ENCODE assay signal across 14 cellular contexts in genomic region chr15:66863382-66864085, GRCh38.
DNase-seq lines count a peak whose midpoint lies in the region; FAIRE-seq and TF ChIP-seq lines count a peak whose summit lies in the region.
"Had no signal": no experiment of that assay in that cellular context is flagged by ENCODE, and none has a peak within 500 bp of the region (broad histone marks: within the 10 kb centered on the region; RNA-seq: fewer than 3 reads in every experiment).

No MANE protein-coding gene starts in this region.

- dilution Hi-C loops in keratinocyte (cut with MboI; ENCODE audit: extremely low pct_ligation_motif_present, low sequenced_read_pairs) = no loop called here

- no peaks in the 10 kb centered on the region for H3K9me2 ChIP-seq in PC-9 (ENCODE audit: insufficient read depth)

- H3F3A ChIP-seq in PC-9 (ENCODE audit: insufficient read depth, low read depth) = no peaks in the 10 kb centered on the region

- FAIRE-seq in keratinocyte (lab: Jason Lieb, UNC) = no peak

- no peaks in the 10 kb centered on the region for H3K27me3 ChIP-seq in keratinocyte (ENCODE audit: control insufficient read depth, extremely low read depth, insufficient read depth, low read length)
- no peaks in the 10 kb centered on the region for H3K27me3 ChIP-seq in thyroid gland
- no peaks in the 10 kb centered on the region for H3K27me3 ChIP-seq in PC-9 (ENCODE audit: insufficient read depth, low read depth)
- H3K27me3 ChIP-seq: body of pancreas, uterus had no signal

- H3K27ac ChIP-seq in keratinocyte (ENCODE audit: control insufficient read depth, insufficient read depth, low read length) = peak overlapping the region; percentile 22
- H3K27ac ChIP-seq in thyroid gland = no peak overlapping the region
- H3K27ac ChIP-seq in PC-9 = no peak overlapping the region
- H3K27ac ChIP-seq: body of pancreas, uterus had no signal

- no peaks in the 10 kb centered on the region for H3K36me3 ChIP-seq in keratinocyte (ENCODE audit: control insufficient read depth in 2 of 2, extremely low read depth in 1 of 2, insufficient read depth in 2 of 2, low read length in 2 of 2)
- no peaks in the 10 kb centered on the region for H3K36me3 ChIP-seq in thyroid gland
- H3K36me3 ChIP-seq in PC-9 (ENCODE audit: low read depth) = no peaks in the 10 kb centered on the region
- H3K36me3 ChIP-seq: uterus had no signal

- no peaks in the 10 kb centered on the region for H3K36me3 Mint-ChIP-seq in activated naive CD4-positive, alpha-beta T cell treated with anti-CD3 and anti-CD28 coated beads, Interleukin-2, amount 10 ng/mL, durations not matched to agents 7 days and 5 days
- no peaks in the 10 kb centered on the region for H3K36me3 Mint-ChIP-seq in type B pancreatic cell
- H3K36me3 Mint-ChIP-seq: CD4-positive, alpha-beta memory T cell; T-cell had no signal

- DNase-seq in activated naive CD4-positive, alpha-beta T cell treated with anti-CD3 and anti-CD28 coated beads, Interleukin-2, amount 10 ng/mL, durations not matched to agents 7 days and 5 days = no peak
- no peak for DNase-seq in activated naive CD4-positive, alpha-beta T cell treated with anti-CD3 and anti-CD28 coated beads, Interleukin-2, amount 50 U/mL, for 16 hours
- peak; percentile 41 for DNase-seq in activated CD8-positive, alpha-beta memory T cell treated with anti-CD3 and anti-CD28 coated beads, Interleukin-2, amount 50 U/mL, for 48 hours
- DNase-seq in keratinocyte (ENCODE audit: low read depth, low spot score) = no peak
- peak; percentile 44 for DNase-seq in type B pancreatic cell (ENCODE audit: extremely low spot score, unreplicated experiment)
- no peak for DNase-seq in thyroid gland
- no peak for DNase-seq in NCI-H1105 treated with DMSO at 0.1 percent for 48 hours (lab: John Stamatoyannopoulos, UW)
- DNase-seq in PC-9 = no peak

- BruUV-seq in PC-9 (replicated peaks; lab: Mats Ljungman, UMichigan) = no TSS peak

- no peaks in the 10 kb centered on the region for H3K9me3 Mint-ChIP-seq in activated naive CD4-positive, alpha-beta T cell treated with anti-CD3 and anti-CD28 coated beads, Interleukin-2, amount 10 ng/mL, durations not matched to agents 7 days and 5 days
- H3K9me3 Mint-ChIP-seq in type B pancreatic cell = no peaks in the 10 kb centered on the region
- H3K9me3 Mint-ChIP-seq: neural crest cell; stimulated activated naive CD8-positive, alpha-beta T cell treated with anti-CD3 and anti-CD28 coated beads, Interleukin-15, Interleukin-2, amounts not matched to agents 100 ng/mL and 50 ng/mL, for 24 hours; T-cell had no signal

- no peak for TF ChIP-seq POLR2A in thyroid gland (IDR thresholded peaks at IDR 0.05)

- CTCF ChIA-PET in activated naive CD4-positive, alpha-beta T cell treated with anti-CD3 and anti-CD28 coated beads, Interleukin-2, amount 10 ng/mL, durations not matched to agents 7 days and 5 days (lab: Charles Lee) = interaction anchor here (0.9 to 5.1 kb wide), 6 partner anchors 12 to 263 kb away, joined by 3 to 45 read pairs (median 4); no protein-coding TSS in a partner anchor
- CTCF ChIA-PET in PC-9 (lab: Charles Lee) = interaction anchor here (0.6 to 0.9 kb wide), 4 partner anchors 20 to 1161 kb away, joined by 3 to 11 read pairs (median 3); no protein-coding TSS in a partner anchor

- H3K9me1 ChIP-seq in keratinocyte (ENCODE audit: control insufficient read depth, extremely low read depth, insufficient read depth, low read length) = no peaks in the 10 kb centered on the region

- H3K4me2 ChIP-seq in keratinocyte (ENCODE audit: control insufficient read depth, extremely low read depth, insufficient read depth, low read depth, low read length) (peak overlapping the region; percentile 53), PC-9 (no peak overlapping the region)

- H3K4me1 ChIP-seq in keratinocyte (ENCODE audit: control insufficient read depth, extremely low read depth, insufficient read depth, low read length) (peaks cover 8% of the 10 kb centered on the region), thyroid gland (peaks cover 0 to 15% of the 10 kb centered on the region in 2 donors), PC-9 (replicated peaks; ENCODE audit: insufficient read depth) (no peaks in the 10 kb centered on the region)
- H3K4me1 ChIP-seq: body of pancreas, uterus had no signal

- POLR2A ChIA-PET in PC-9 (lab: Charles Lee; ENCODE audit: unreplicated experiment) = interaction anchor here (0.6 kb wide), 1 partner anchor 61 kb away, joined by 5 read pairs; no protein-coding TSS in a partner anchor

- H3K9me3 ChIP-seq in keratinocyte (ENCODE audit: control insufficient read depth, low read depth, low read length) (no peaks in the 10 kb centered on the region), thyroid gland (no peaks in the 10 kb centered on the region), PC-9 (ENCODE audit: insufficient read depth, low read depth) (no peaks in the 10 kb centered on the region)
- H3K9me3 ChIP-seq: body of pancreas, uterus had no signal

- peaks cover 12% of the 10 kb centered on the region for H3K4me1 Mint-ChIP-seq in activated naive CD4-positive, alpha-beta T cell treated with anti-CD3 and anti-CD28 coated beads, Interleukin-2, amount 10 ng/mL, durations not matched to agents 7 days and 5 days
- H3K4me1 Mint-ChIP-seq in type B pancreatic cell (ENCODE audit: unreplicated experiment) = peaks cover 16% of the 10 kb centered on the region
- H3K4me1 Mint-ChIP-seq: CD4-positive, alpha-beta memory T cell; neural crest cell had no signal

- TF ChIP-seq CTCF in keratinocyte (optimal IDR thresholded peaks at IDR 0.05 in 1 of 3, IDR thresholded peaks at IDR 0.05 in 1 of 3, conservative IDR thresholded peaks at IDR 0.05 in 1 of 3; ENCODE audit: extremely low read depth in 1 of 3, insufficient read depth in 2 of 3, low read length in 3 of 3) (no peak), type B pancreatic cell (conservative IDR thresholded peaks at IDR 0.05) (no peak), thyroid gland (IDR thresholded peaks at IDR 0.05) (no peak), PC-9 (conservative IDR thresholded peaks at IDR 0.05) (no peak)

- WGBS in thyroid gland, 2 donors = 81 to 84% methylated on average over 2 of the region's 2 CpGs

- H3K9ac ChIP-seq in keratinocyte (ENCODE audit: control insufficient read depth, extremely low read depth, insufficient read depth, low read length) = no peak overlapping the region

- no peak overlapping the region for H3K4me3 ChIP-seq in keratinocyte (ENCODE audit: control insufficient read depth in 2 of 3, extremely low read depth in 1 of 3, insufficient read depth in 2 of 3, low read depth in 1 of 3, low read length in 3 of 3)
- no peak overlapping the region for H3K4me3 ChIP-seq in thyroid gland (replicated peaks in 1 of 3)
- no peak overlapping the region for H3K4me3 ChIP-seq in PC-9
- H3K4me3 ChIP-seq: body of pancreas, uterus had no signal

- H2AFZ ChIP-seq in keratinocyte (ENCODE audit: control insufficient read depth, low read length) (no peak overlapping the region), PC-9 (no peak overlapping the region)

- H3K79me2 ChIP-seq in keratinocyte (ENCODE audit: control insufficient read depth, insufficient read depth, low read length) (no peaks in the 10 kb centered on the region), PC-9 (ENCODE audit: low read depth) (no peaks in the 10 kb centered on the region)

- no peak overlapping the region for H3K4me3 Mint-ChIP-seq in activated naive CD4-positive, alpha-beta T cell treated with anti-CD3 and anti-CD28 coated beads, Interleukin-2, amount 10 ng/mL, durations not matched to agents 7 days and 5 days
- H3K4me3 Mint-ChIP-seq in type B pancreatic cell = no peak overlapping the region
- H3K4me3 Mint-ChIP-seq: CD4-positive, alpha-beta memory T cell; neural crest cell; stimulated activated naive CD8-positive, alpha-beta T cell treated with anti-CD3 and anti-CD28 coated beads, Interleukin-15, Interleukin-2, amounts not matched to agents 100 ng/mL and 50 ng/mL, for 24 hours; T-cell had no signal

- peaks cover 57% of the 10 kb centered on the region for H3K27me3 Mint-ChIP-seq in activated naive CD4-positive, alpha-beta T cell treated with anti-CD3 and anti-CD28 coated beads, Interleukin-2, amount 10 ng/mL, durations not matched to agents 7 days and 5 days
- H3K27me3 Mint-ChIP-seq in type B pancreatic cell = no peaks in the 10 kb centered on the region

- H4K20me1 ChIP-seq in keratinocyte (ENCODE audit: control insufficient read depth, extremely low read depth, insufficient read depth, low read length) (no peaks in the 10 kb centered on the region), PC-9 (ENCODE audit: insufficient read depth) (no peaks in the 10 kb centered on the region)

- peak overlapping the region; percentile 25 for H3K27ac Mint-ChIP-seq in activated naive CD4-positive, alpha-beta T cell treated with anti-CD3 and anti-CD28 coated beads, Interleukin-2, amount 10 ng/mL, durations not matched to agents 7 days and 5 days
- peak overlapping the region; percentile 59 for H3K27ac Mint-ChIP-seq in type B pancreatic cell
- H3K27ac Mint-ChIP-seq: CD4-positive, alpha-beta memory T cell; stimulated activated naive CD8-positive, alpha-beta T cell treated with anti-CD3 and anti-CD28 coated beads, Interleukin-15, Interleukin-2, amounts not matched to agents 100 ng/mL and 50 ng/mL, for 24 hours had no signal

- intact Hi-C loops in thyroid gland (cut with DNase I) = no loop called here
- intact Hi-C loops in PC-9 (cut with micrococcal nuclease; ENCODE audit: unreplicated experiment) = loop anchor here (2.0 kb wide), 2 partner anchors 19 to 39 kb away; no protein-coding TSS in a partner anchor

Comparison
In these comparisons a context has a peak if more than half of its experiments do, and no peak if none do; other contexts are left out.
1. DNase-seq: peak in activated CD8-positive, alpha-beta memory T cell treated with anti-CD3 and anti-CD28 coated beads, Interleukin-2, amount 50 U/mL, for 48 hours (single experiment) and type B pancreatic cell (single experiment); none in activated naive CD4-positive, alpha-beta T cell treated with anti-CD3 and anti-CD28 coated beads, Interleukin-2, amount 10 ng/mL, durations not matched to agents 7 days and 5 days (single experiment), activated naive CD4-positive, alpha-beta T cell treated with anti-CD3 and anti-CD28 coated beads, Interleukin-2, amount 50 U/mL, for 16 hours (single experiment), keratinocyte (single experiment), thyroid gland (0 of 2), NCI-H1105 treated with DMSO at 0.1 percent for 48 hours (single experiment) and PC-9 (0 of 2).